9 cellular contexts compared by ENCODE assay signal in the genomic region with DNA sequence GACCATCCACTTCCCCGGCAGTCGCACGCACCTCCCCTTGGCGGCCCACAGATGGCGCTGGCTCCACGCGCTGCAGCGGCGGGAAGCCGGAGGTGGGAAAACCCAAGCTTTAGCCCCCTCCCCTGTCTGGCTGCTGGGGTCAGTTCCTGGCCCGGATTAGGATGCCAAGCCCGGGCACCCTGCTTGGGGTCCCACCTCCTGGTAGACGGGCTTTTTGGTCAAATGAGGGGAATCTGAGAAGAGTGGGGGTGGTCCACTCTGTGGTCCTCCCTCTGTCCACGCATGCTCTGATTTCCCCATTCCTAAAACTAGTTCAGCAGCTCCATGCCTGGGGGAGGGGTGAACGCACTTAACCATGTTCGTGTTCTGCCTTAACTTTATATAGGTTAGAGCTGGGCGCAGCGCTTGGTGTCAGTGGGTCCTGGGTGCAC. TPM values are rescaled to one million over a fixed set of nuclear protein-coding genes. Genes with fewer than 3 reads are reported as not detected.
DNase-seq lines count a peak whose midpoint lies in the region; ATAC-seq, FAIRE-seq and TF ChIP-seq lines count a peak whose summit lies in the region.
"Had no signal": no experiment of that assay in that cellular context is flagged by ENCODE, and none has a peak within 500 bp of the region (broad histone marks: within the 10 kb centered on the region; RNA-seq: fewer than 3 reads in every experiment).

No MANE protein-coding gene starts in this region.

- H3K36me3 ChIP-seq in BLaER1 treated with 17β-estradiol and CSF1 and Interleukin-3, amounts not matched to agents 10 nM and 100 nM: no peaks in the 10 kb centered on the region

- no peaks in the 10 kb centered on the region for H3K9me3 Mint-ChIP-seq in activated naive CD8-positive, alpha-beta T cell treated with anti-CD3 and anti-CD28 coated beads for 36 hours

- H3K36me3 Mint-ChIP-seq in activated naive CD8-positive, alpha-beta T cell treated with anti-CD3 and anti-CD28 coated beads for 36 hours: no peaks in the 10 kb centered on the region

- H3K4me1 ChIP-seq in BLaER1 treated with 17β-estradiol and CSF1 and Interleukin-3, amounts not matched to agents 10 nM and 100 nM: peaks cover 63 to 77% (median 69%) of the 10 kb centered on the region in 10 experiments

- 0 out of 20 replicates have a peak overlapping the region, but pooled peaks of 1 of the 10 experiments have one; percentile 21 for H3K4me3 ChIP-seq in BLaER1 treated with 17β-estradiol and CSF1 and Interleukin-3, amounts not matched to agents 10 nM and 100 nM
- no peak overlapping the region for H3K4me3 ChIP-seq in HFF-Myc (replicated peaks; ENCODE audit: low read depth, low read length)

- no peak for FAIRE-seq in urothelium cell line (lab: Jason Lieb, UNC)

- H3K27me3 Mint-ChIP-seq in activated naive CD8-positive, alpha-beta T cell treated with anti-CD3 and anti-CD28 coated beads for 36 hours: peaks cover 38% of the 10 kb centered on the region

- H3K9ac ChIP-seq in BLaER1 treated with 17β-estradiol and CSF1 and Interleukin-3, amounts not matched to agents 10 nM and 100 nM: peak overlapping the region in 9 of 11 experiments; percentile 10 to 82 (median 39); a peak in 12 of 22 replicates

- no peaks in the 10 kb centered on the region for H4K20me1 ChIP-seq in BLaER1 treated with 17β-estradiol and CSF1 and Interleukin-3, amounts not matched to agents 10 nM and 100 nM

- peak; percentile 60 for ATAC-seq in left lobe of liver
- ATAC-seq in GM21576 (IDR thresholded peaks at IDR 0.05; ENCODE audit: unreplicated experiment): no peak
- ATAC-seq in HG03354 (IDR thresholded peaks at IDR 0.05; ENCODE audit: poor library complexity, severe bottlenecking, unreplicated experiment): no peak

- peak; percentile 83 for TF ChIP-seq CTCF in HFF-Myc (IDR thresholded peaks at IDR 0.05; ENCODE audit: low read depth, low read length, missing control alignments)

- peaks cover 10% of the 10 kb centered on the region for H3K4me1 Mint-ChIP-seq in activated naive CD8-positive, alpha-beta T cell treated with anti-CD3 and anti-CD28 coated beads for 36 hours

- peaks cover 0 to 20% (median 0%) of the 10 kb centered on the region in 11 experiments; a peak in 5 of 22 replicates for H3K9me3 ChIP-seq in BLaER1 treated with 17β-estradiol and CSF1 and Interleukin-3, amounts not matched to agents 10 nM and 100 nM (replicated peaks in 1 of 11)

- H3K27ac Mint-ChIP-seq in activated naive CD8-positive, alpha-beta T cell treated with anti-CD3 and anti-CD28 coated beads for 36 hours: no peak overlapping the region

- no peak overlapping the region for H3K4me3 Mint-ChIP-seq in activated naive CD8-positive, alpha-beta T cell treated with anti-CD3 and anti-CD28 coated beads for 36 hours

- DNase-seq in HFF-Myc (ENCODE audit: extremely low read depth, low read depth) (no peak), left lobe of liver (ENCODE audit: low spot score) (peak; percentile 46), urothelium cell line (ENCODE audit: low spot score) (peak; percentile 48), DMS153 (lab: John Stamatoyannopoulos, UW) (no peak)
- DNase-seq in activated naive CD8-positive, alpha-beta T cell treated with anti-CD3 and anti-CD28 coated beads for 36 hours: peak; percentile 14

- peak overlapping the region in 10 of 11 experiments; percentile 83 to 91 (median 88); a peak in 21 of 22 replicates for H3K27ac ChIP-seq in BLaER1 treated with 17β-estradiol and CSF1 and Interleukin-3, amounts not matched to agents 10 nM and 100 nM

- H3K27me3 ChIP-seq in BLaER1 treated with 17β-estradiol and CSF1 and Interleukin-3, amounts not matched to agents 10 nM and 100 nM: no peaks in the 10 kb centered on the region

- H3K4me2 ChIP-seq in BLaER1 treated with 17β-estradiol and CSF1 and Interleukin-3, amounts not matched to agents 10 nM and 100 nM: peak overlapping the region; percentile 76 to 89 (median 84)

RNA-seq across cellular contexts. Expression of a gene that starts 8.1 kb away (rescaled TPM):
- under 1 TPM; 0.29 to 0.48 TPM for total RNA-seq in activated naive CD8-positive, alpha-beta T cell treated with anti-CD3 and anti-CD28 coated beads for 36 hours
- 1.6 TPM for total RNA-seq in left lobe of liver
- total RNA-seq: HT1080 had no signal

RNA-seq across cellular contexts. Expression of a gene that starts 48.5 kb away (rescaled TPM):
- not detected for total RNA-seq in activated naive CD8-positive, alpha-beta T cell treated with anti-CD3 and anti-CD28 coated beads for 36 hours
- total RNA-seq in left lobe of liver: not detected
- total RNA-seq: HT1080 had no signal

RNA-seq across cellular contexts. Expression of a gene that starts 48.5 kb away (rescaled TPM):
- total RNA-seq in activated naive CD8-positive, alpha-beta T cell treated with anti-CD3 and anti-CD28 coated beads for 36 hours: not detected
- total RNA-seq in left lobe of liver: not detected
- total RNA-seq: HT1080 had no signal

Comparison
In these comparisons a context has a peak if more than half of its experiments do, and no peak if none do; other contexts are left out.
1. DNase-seq: peak in activated naive CD8-positive, alpha-beta T cell treated with anti-CD3 and anti-CD28 coated beads for 36 hours (single experiment), left lobe of liver (single experiment) and urothelium cell line (single experiment); none in HFF-Myc (single experiment) and DMS153 (single experiment).